ENCODE assay signal across 1 cellular context in genomic region chr19:42220751-42221097, GRCh38.
TF ChIP-seq lines count a peak whose summit lies in the region.

No MANE protein-coding gene starts in this region.

TF ChIP-seq in WTC11, 78 proteins besides CTCF, POLR2A, EP300 and RAD21 (continued from another document):
- TF ChIP-seq E2F4 (CRISPR knock-in tag; IDR thresholded peaks at IDR 0.05; ENCODE audit: borderline replicate concordance, low read depth): no peak
- no peak for TF ChIP-seq TEAD4 (CRISPR knock-in tag; IDR thresholded peaks at IDR 0.05)
- no peak for TF ChIP-seq ZMAT4 (CRISPR knock-in tag; IDR thresholded peaks at IDR 0.05)
- no peak for TF ChIP-seq TEAD1 (CRISPR knock-in tag; IDR thresholded peaks at IDR 0.05)
- no peak for TF ChIP-seq MYBL2 (CRISPR knock-in tag; IDR thresholded peaks at IDR 0.05)
- no peak for TF ChIP-seq PREB (CRISPR knock-in tag; IDR thresholded peaks at IDR 0.05; ENCODE audit: borderline replicate concordance)
- TF ChIP-seq NFE2L1 (CRISPR knock-in tag; IDR thresholded peaks at IDR 0.05): no peak
- TF ChIP-seq TCF7 (CRISPR knock-in tag; IDR thresholded peaks at IDR 0.05; ENCODE audit: low read depth): no peak
- no peak for TF ChIP-seq CBFB (CRISPR knock-in tag; IDR thresholded peaks at IDR 0.05; ENCODE audit: low read depth)
- TF ChIP-seq ELF4 (CRISPR knock-in tag; IDR thresholded peaks at IDR 0.05; ENCODE audit: low read depth): no peak
- no peak for TF ChIP-seq ESRRA (CRISPR knock-in tag; IDR thresholded peaks at IDR 0.05; ENCODE audit: borderline replicate concordance)
